In the genomic region with DNA sequence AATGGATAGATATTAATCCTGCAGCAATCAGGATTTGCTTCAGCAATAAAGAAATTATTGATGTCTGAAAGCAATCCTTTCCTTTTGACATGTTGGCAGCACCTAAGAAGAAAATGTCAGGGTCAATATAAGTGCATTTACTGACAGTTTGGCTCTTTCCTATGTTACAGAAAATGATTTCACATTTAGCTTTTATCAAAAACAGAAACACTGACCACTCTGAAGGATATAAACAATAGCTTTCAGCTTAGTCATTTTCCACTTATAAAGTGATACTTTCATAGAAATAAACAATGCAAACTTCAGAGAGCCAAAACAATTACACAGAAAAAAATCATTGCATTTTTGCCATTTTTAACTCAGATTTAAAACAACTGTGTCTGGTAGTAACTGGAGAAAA, we compare ENCODE assay signal across 1 cellular context.
TF ChIP-seq lines count a peak whose summit lies in the region.

No MANE protein-coding gene starts in this region.

TF ChIP-seq in HCT116, 20 proteins besides CTCF, POLR2A, EP300 and RAD21 (continued from another document):
- no peak for TF ChIP-seq REST (IDR thresholded peaks at IDR 0.05; ENCODE audit: low read depth)
- no peak for TF ChIP-seq EZH2 (IDR thresholded peaks at IDR 0.05)
- TF ChIP-seq SP1 (IDR thresholded peaks at IDR 0.05; ENCODE audit: low read depth) = no peak
- no peak for TF ChIP-seq ZFX (IDR thresholded peaks at IDR 0.05)
- TF ChIP-seq FOSL1 (IDR thresholded peaks at IDR 0.05; ENCODE audit: low read depth) = no peak
- TF ChIP-seq SIN3A (IDR thresholded peaks at IDR 0.05; ENCODE audit: low read depth) = no peak
- no peak for TF ChIP-seq YY1 (IDR thresholded peaks at IDR 0.05; ENCODE audit: extremely low read depth, insufficient replicate concordance, low read depth, low read length)
- no peak for TF ChIP-seq JUND (IDR thresholded peaks at IDR 0.05)
